6 cellular contexts compared by ENCODE assay signal in the genomic region with DNA sequence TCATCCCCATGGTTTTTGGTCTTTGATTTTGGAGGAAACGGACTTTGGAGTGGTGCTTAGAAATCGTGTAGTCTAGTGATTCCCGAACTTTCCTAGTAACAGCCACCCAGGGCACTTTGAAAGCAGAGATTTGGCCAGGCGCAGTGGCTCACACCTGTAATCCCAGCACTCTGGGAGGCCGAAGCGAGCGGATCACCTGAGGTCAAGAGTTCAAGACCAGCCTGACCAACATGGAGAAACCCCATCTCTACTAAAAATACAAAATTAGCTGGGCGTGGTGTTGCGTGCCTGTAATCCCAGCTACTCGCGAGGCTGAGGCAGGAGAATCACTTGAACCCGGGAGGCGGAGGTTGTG. TPM values are rescaled to one million over a fixed set of nuclear protein-coding genes. Genes with fewer than 3 reads are reported as not detected.
DNase-seq lines count a peak whose midpoint lies in the region; TF ChIP-seq lines count a peak whose summit lies in the region.
"Not testable (repeated sequence)": the region's sequence is repeated elsewhere in the genome, so short reads cannot be mapped to it uniquely, and the experiment has no call there.

No MANE protein-coding gene starts in this region.

- WGBS in urinary bladder = 85% methylated on average over 13 of the region's 13 CpGs

- not testable (repeated sequence) for H3K9me3 ChIP-seq in HAP-1; iPS-15b (ENCODE audit: control insufficient read depth, insufficient read depth, low read length)

- in situ Hi-C loops in HAP-1 (cut with MboI; ENCODE audit: low sequenced_read_pairs) = not testable (repeated sequence)

- H3K27me3 Mint-ChIP-seq in osteocyte (ENCODE audit: unreplicated experiment) = not testable (repeated sequence)

- not testable (repeated sequence) for H3K9me3 Mint-ChIP-seq in osteocyte (ENCODE audit: unreplicated experiment)

- peak overlapping the region; percentile 73 for H3K4me3 ChIP-seq in HAP-1
- H3K4me3 ChIP-seq in WI38 (ENCODE audit: low read depth, low read length) = peak overlapping the region; percentile 84
- H3K4me3 ChIP-seq in iPS-15b (ENCODE audit: low read depth, low read length) = peak overlapping the region; percentile 95
- peak overlapping the region; percentile 45 for H3K4me3 ChIP-seq in urinary bladder (ENCODE audit: low read depth, low read length)

- peaks cover 27% of the 10 kb centered on the region for H3K4me1 Mint-ChIP-seq in osteocyte (ENCODE audit: unreplicated experiment)

- peak overlapping the region; percentile 98 for H3K27ac Mint-ChIP-seq in osteocyte (ENCODE audit: unreplicated experiment)

- peaks cover 16% of the 10 kb centered on the region for H3K36me3 Mint-ChIP-seq in osteocyte (ENCODE audit: unreplicated experiment)

- H3K36me3 ChIP-seq in HAP-1 (replicated peaks) = peaks cover 41% of the 10 kb centered on the region
- peaks cover 15% of the 10 kb centered on the region for H3K36me3 ChIP-seq in iPS-15b (ENCODE audit: control insufficient read depth, insufficient read depth, low read length)
- H3K36me3 ChIP-seq in urinary bladder (ENCODE audit: insufficient read depth) = not testable (repeated sequence)

- H3K4me3 Mint-ChIP-seq in osteocyte (ENCODE audit: unreplicated experiment) = peak overlapping the region; percentile 93

- DNase-seq in HAP-1 (ENCODE audit: low spot score in 2 of 2); caudate nucleus (lab: John Stamatoyannopoulos, UW); osteocyte (ENCODE audit: extremely low spot score, unreplicated experiment): not testable (repeated sequence)

- not testable (repeated sequence) for H3K27me3 ChIP-seq in HAP-1 (ENCODE audit: low read depth); iPS-15b (ENCODE audit: control insufficient read depth, insufficient read depth, low read length)

- H3K4me1 ChIP-seq in HAP-1; iPS-15b (ENCODE audit: control insufficient read depth, insufficient read depth, low read length); urinary bladder (ENCODE audit: insufficient read depth): not testable (repeated sequence)

- peak overlapping the region; percentile 89 for H3K9ac ChIP-seq in iPS-15b (ENCODE audit: low read depth, low read length)

- peak overlapping the region; percentile 98 for H3K27ac ChIP-seq in caudate nucleus (ENCODE audit: low read depth, low read length)
- not testable (repeated sequence) for H3K27ac ChIP-seq in urinary bladder (ENCODE audit: low read depth)

- TF ChIP-seq CTCF in WI38 (IDR thresholded peaks at IDR 0.05; ENCODE audit: low read depth, low read length); osteocyte (IDR thresholded peaks at IDR 0.05): not testable (repeated sequence)

RNA-seq across cellular contexts. Expression of gene HIGD2A, which starts 1.2 kb away (rescaled TPM):
- total RNA-seq in osteocyte = 79.3 and 83.8 TPM in 2 replicates
- 62.0 TPM for total RNA-seq in urinary bladder
- 188 TPM for polyA plus RNA-seq in urinary bladder

RNA-seq across cellular contexts. Expression of gene NOP16, which starts 1.3 kb away (rescaled TPM):
- total RNA-seq in osteocyte (15.5 and 19.8 TPM in 2 replicates), urinary bladder (3.2 TPM)
- polyA plus RNA-seq in urinary bladder = 27.9 TPM

RNA-seq across cellular contexts. Expression of gene ARL10, which starts 24.5 kb away (rescaled TPM):
- total RNA-seq in osteocyte = 25.9 and 32.8 TPM in 2 replicates
- 20.8 TPM for total RNA-seq in urinary bladder
- 3.6 TPM for polyA plus RNA-seq in urinary bladder

RNA-seq across cellular contexts. Expression of gene CLTB, which starts 26.6 kb away (rescaled TPM):
- 89.0 and 95.1 TPM in 2 replicates for total RNA-seq in osteocyte
- 29.6 TPM for total RNA-seq in urinary bladder
- polyA plus RNA-seq in urinary bladder = 146 TPM

RNA-seq across cellular contexts. Expression of gene KIAA1191, which starts 28.2 kb away (rescaled TPM):
- total RNA-seq in osteocyte (83.3 and 89.7 TPM in 2 replicates), urinary bladder (38.1 TPM)
- 91.8 TPM for polyA plus RNA-seq in urinary bladder

Comparison
In these comparisons a context has a peak if more than half of its experiments do, and no peak if none do; other contexts are left out.
1. H3K4me3 ChIP-seq: peak in every context shown above with its lines; median percentile 95 in iPS-15b; 84 in WI38; 73 in HAP-1; 45 in urinary bladder.